8 cellular contexts compared by ENCODE assay signal in the genomic region with DNA sequence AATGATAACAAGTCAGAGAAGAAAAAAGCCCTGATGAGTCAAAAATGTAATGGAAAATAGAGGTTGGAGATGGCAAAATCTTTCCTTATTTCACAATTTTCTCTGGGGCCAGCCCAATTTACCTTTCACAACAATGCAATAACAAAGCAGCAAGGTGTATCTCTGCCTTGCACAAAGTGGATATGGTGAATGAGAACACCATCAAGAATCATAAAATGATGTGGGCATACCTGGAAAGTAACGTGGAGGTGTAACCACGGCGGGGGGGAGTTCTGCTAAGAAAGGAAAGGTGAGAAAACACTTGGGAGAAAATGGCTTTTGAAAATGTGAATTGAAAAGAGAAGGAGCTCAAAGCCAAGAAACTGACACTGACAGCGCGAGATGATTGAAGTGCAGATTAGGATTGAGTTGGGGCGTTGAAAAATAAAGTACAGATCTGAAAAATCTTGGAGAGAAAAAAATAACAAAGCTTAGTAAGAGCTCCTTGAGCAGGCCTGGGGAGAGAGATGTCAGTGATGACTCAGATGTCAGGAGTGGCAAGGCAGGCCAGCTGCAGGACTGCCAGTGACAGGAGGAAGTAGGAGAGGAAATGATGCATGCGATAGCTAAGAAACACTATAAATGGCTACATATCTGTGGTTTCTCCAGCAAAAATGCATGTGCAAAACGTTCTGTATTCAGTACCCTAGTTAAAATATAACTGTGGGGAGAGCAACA. TPM values are rescaled to one million over a fixed set of nuclear protein-coding genes. Genes with fewer than 3 reads are reported as not detected.
DNase-seq lines count a peak whose midpoint lies in the region; ATAC-seq and TF ChIP-seq lines count a peak whose summit lies in the region.

No MANE protein-coding gene starts in this region.

- peak overlapping the region; percentile 85; the same call in 1 of the 2 replicates for H3K27ac ChIP-seq in RWPE1

- peak; percentile 95 for ATAC-seq in GM19025 (IDR thresholded peaks at IDR 0.05; ENCODE audit: low read depth, unreplicated experiment)
- peak; percentile 92 for ATAC-seq in HG03175 (IDR thresholded peaks at IDR 0.05; ENCODE audit: unreplicated experiment)

- CTCF ChIA-PET in RWPE1 (lab: Yijun Ruan, JAX) = interaction anchor here (0.6 to 0.7 kb wide), 3 partner anchors 22 to 269 kb away, joined by 4 to 7 read pairs (median 4); no protein-coding TSS in a partner anchor

- H3K4me3 ChIP-seq in retinal pigment epithelial cell (ENCODE audit: low read length) = no peak overlapping the region

- POLR2A ChIA-PET in RWPE1 (lab: Yijun Ruan, JAX; ENCODE audit: low non-redundant PET) = no interaction called here

- intact Hi-C loops in head of caudate nucleus (cut with DNase I) = no loop called here

- TF ChIP-seq CTCF in RWPE1 (conservative IDR thresholded peaks at IDR 0.05; ENCODE audit: low read depth) (no peak), retinal pigment epithelial cell (conservative IDR thresholded peaks at IDR 0.05; ENCODE audit: low read depth, low read length) (no peak)

- peak; percentile 89 for DNase-seq in AG08396 (ENCODE audit: low spot score)
- DNase-seq in RWPE1 (ENCODE audit: low spot score) = peak; percentile 94
- peak; percentile 48 for DNase-seq in activated gamma-delta T cell treated with anti-CD3 and anti-CD28 coated beads, Interleukin-2, amount 50 U/mL, for 16 hours (ENCODE audit: low read depth)
- DNase-seq in head of caudate nucleus = peak in 34 of 42 donors; percentile 14 to 78 (median 48)
- DNase-seq in retinal pigment epithelial cell (ENCODE audit: low read depth) = peak; percentile 96
- no peak for DNase-seq in SK-N-DZ (ENCODE audit: low spot score)

RNA-seq across cellular contexts. Expression of a gene that starts 26.2 kb away (rescaled TPM):
- 0.83 and 1.2 TPM in 2 replicates for polyA plus RNA-seq in SK-N-DZ (2014; cell fraction: cytosol; rRNA removed)
- 0.19 and 0.30 TPM in 2 replicates for polyA plus RNA-seq in SK-N-DZ (2014; cell fraction: nucleus; rRNA removed)
